ENCODE assay signal across 1 cellular context in the genomic region with DNA sequence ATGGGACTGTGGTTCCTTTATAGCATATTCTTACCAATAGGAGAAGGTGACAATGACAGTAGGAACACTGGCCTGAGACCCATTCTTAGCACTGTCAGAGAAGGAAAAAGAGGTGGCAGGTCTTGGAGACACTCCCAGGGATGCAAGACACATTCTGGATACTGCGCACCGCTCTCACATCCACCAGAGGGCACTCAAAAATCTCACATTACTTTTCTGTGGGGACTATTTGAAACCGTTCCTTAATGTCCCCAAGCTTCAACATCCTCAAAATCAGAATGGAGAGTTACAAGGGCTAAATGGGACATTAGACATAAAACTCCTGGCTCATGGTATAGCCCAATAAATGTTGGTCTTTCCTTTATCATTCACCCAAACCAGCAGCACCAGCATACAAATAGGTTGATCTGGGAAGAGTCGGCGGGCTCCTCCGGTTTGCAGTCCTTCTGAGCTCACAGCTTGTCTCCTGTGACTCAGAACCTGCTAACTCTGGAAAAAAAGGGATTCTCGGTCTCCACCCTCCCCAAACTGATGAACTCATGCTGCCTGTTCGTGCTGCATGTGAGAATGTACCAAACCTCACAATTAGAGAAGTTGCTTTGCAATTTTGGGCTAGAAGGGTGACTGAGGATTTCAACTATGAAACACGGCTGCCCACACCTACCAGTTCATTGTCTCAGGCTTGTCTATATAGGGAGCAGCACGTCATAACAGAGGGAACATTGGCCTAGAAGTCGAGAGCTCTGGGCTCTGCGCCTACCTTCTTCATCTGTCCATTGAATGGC.
TF ChIP-seq lines count a peak whose summit lies in the region.

No MANE protein-coding gene starts in this region.

TF ChIP-seq in GM23338, 12 proteins besides CTCF, POLR2A, EP300 and RAD21 (continued from another document):
- TF ChIP-seq, protein P1, sequence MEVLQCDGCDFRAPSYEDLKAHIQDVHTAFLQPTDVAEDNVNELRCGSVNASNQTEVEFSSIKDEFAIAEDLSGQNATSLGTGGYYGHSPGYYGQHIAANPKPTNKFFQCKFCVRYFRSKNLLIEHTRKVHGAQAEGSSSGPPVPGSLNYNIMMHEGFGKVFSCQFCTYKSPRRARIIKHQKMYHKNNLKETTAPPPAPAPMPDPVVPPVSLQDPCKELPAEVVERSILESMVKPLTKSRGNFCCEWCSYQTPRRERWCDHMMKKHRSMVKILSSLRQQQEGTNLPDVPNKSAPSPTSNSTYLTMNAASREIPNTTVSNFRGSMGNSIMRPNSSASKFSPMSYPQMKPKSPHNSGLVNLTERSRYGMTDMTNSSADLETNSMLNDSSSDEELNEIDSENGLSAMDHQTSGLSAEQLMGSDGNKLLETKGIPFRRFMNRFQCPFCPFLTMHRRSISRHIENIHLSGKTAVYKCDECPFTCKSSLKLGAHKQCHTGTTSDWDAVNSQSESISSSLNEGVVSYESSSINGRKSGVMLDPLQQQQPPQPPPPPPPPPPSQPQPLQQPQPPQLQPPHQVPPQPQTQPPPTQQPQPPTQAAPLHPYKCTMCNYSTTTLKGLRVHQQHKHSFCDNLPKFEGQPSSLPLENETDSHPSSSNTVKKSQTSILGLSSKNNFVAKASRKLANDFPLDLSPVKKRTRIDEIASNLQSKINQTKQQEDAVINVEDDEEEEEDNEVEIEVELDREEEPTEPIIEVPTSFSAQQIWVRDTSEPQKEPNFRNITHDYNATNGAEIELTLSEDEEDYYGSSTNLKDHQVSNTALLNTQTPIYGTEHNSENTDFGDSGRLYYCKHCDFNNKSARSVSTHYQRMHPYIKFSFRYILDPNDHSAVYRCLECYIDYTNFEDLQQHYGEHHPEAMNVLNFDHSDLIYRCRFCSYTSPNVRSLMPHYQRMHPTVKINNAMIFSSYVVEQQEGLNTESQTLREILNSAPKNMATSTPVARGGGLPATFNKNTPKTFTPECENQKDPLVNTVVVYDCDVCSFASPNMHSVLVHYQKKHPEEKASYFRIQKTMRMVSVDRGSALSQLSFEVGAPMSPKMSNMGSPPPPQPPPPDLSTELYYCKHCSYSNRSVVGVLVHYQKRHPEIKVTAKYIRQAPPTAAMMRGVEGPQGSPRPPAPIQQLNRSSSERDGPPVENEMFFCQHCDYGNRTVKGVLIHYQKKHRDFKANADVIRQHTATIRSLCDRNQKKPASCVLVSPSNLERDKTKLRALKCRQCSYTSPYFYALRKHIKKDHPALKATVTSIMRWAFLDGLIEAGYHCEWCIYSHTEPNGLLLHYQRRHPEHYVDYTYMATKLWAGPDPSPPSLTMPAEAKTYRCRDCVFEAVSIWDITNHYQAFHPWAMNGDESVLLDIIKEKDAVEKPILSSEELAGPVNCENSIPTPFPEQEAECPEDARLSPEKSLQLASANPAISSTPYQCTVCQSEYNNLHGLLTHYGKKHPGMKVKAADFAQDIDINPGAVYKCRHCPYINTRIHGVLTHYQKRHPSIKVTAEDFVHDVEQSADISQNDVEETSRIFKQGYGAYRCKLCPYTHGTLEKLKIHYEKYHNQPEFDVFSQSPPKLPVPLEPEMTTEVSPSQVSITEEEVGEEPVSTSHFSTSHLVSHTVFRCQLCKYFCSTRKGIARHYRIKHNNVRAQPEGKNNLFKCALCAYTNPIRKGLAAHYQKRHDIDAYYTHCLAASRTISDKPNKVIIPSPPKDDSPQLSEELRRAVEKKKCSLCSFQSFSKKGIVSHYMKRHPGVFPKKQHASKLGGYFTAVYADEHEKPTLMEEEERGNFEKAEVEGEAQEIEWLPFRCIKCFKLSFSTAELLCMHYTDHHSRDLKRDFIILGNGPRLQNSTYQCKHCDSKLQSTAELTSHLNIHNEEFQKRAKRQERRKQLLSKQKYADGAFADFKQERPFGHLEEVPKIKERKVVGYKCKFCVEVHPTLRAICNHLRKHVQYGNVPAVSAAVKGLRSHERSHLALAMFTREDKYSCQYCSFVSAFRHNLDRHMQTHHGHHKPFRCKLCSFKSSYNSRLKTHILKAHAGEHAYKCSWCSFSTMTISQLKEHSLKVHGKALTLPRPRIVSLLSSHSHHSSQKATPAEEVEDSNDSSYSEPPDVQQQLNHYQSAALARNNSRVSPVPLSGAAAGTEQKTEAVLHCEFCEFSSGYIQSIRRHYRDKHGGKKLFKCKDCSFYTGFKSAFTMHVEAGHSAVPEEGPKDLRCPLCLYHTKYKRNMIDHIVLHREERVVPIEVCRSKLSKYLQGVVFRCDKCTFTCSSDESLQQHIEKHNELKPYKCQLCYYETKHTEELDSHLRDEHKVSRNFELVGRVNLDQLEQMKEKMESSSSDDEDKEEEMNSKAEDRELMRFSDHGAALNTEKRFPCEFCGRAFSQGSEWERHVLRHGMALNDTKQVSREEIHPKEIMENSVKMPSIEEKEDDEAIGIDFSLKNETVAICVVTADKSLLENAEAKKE (CRISPR knock-in tag; IDR thresholded peaks at IDR 0.05) = no peak
- TF ChIP-seq, protein P2, sequence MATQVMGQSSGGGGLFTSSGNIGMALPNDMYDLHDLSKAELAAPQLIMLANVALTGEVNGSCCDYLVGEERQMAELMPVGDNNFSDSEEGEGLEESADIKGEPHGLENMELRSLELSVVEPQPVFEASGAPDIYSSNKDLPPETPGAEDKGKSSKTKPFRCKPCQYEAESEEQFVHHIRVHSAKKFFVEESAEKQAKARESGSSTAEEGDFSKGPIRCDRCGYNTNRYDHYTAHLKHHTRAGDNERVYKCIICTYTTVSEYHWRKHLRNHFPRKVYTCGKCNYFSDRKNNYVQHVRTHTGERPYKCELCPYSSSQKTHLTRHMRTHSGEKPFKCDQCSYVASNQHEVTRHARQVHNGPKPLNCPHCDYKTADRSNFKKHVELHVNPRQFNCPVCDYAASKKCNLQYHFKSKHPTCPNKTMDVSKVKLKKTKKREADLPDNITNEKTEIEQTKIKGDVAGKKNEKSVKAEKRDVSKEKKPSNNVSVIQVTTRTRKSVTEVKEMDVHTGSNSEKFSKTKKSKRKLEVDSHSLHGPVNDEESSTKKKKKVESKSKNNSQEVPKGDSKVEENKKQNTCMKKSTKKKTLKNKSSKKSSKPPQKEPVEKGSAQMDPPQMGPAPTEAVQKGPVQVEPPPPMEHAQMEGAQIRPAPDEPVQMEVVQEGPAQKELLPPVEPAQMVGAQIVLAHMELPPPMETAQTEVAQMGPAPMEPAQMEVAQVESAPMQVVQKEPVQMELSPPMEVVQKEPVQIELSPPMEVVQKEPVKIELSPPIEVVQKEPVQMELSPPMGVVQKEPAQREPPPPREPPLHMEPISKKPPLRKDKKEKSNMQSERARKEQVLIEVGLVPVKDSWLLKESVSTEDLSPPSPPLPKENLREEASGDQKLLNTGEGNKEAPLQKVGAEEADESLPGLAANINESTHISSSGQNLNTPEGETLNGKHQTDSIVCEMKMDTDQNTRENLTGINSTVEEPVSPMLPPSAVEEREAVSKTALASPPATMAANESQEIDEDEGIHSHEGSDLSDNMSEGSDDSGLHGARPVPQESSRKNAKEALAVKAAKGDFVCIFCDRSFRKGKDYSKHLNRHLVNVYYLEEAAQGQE (IDR thresholded peaks at IDR 0.05; ENCODE audit: unreplicated experiment) = no peak
- no peak for TF ChIP-seq NANOG (IDR thresholded peaks at IDR 0.05; ENCODE audit: borderline replicate concordance)
